In the genomic region with DNA sequence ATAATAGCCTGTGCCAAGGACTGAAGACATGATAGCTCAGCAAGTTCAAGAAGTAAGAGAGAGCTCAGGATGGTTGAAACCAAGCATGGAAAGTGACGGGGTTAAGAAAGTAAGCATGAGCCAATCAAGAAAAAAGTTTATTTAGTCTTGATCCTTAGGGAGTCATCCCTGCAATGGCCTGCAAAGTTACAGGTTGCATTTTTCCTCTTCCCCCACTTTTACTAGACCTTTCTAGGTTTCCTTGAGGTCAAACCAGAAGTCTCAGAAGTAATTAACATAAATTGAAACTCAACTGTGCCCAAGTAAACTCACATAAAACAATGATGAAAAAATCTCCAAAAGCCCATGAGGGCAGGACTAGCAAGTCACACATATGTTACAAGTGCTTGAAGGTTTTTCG, we compare ENCODE assay signal across 26 cellular contexts.
A peak's percentile ranks its signal among the peaks of the same experiment; 100 is the strongest.
DNase-seq lines count a peak whose midpoint lies in the region; ATAC-seq, FAIRE-seq and TF ChIP-seq lines count a peak whose summit lies in the region.
"Had no signal": no experiment of that assay in that cellular context is flagged by ENCODE, and none has a peak within 500 bp of the region (broad histone marks: within the 10 kb centered on the region; RNA-seq: fewer than 3 reads in every experiment).

No MANE protein-coding gene starts in this region.

- H3K4me1 ChIP-seq in cardiac muscle cell (ENCODE audit: low read depth) (no peaks in the 10 kb centered on the region), left ventricle myocardium inferior (peaks cover 28% of the 10 kb centered on the region), spleen (peaks cover 0 to 29% (median 8%) of the 10 kb centered on the region in 6 donors), OCI-LY7 (ENCODE audit: insufficient read depth, low read length, poor library complexity, severe bottlenecking) (no peaks in the 10 kb centered on the region)

- intact Hi-C loops in left ventricle myocardium inferior (cut with micrococcal nuclease): loop anchor here (5.0 to 10.0 kb wide), 2 partner anchors 127 to 349 kb away; no protein-coding TSS in a partner anchor
- intact Hi-C loops in spleen (cut with DNase I; ENCODE audit: low total_unique reads): loop anchor here (10.0 kb wide), 2 partner anchors 247 to 347 kb away; a partner anchor contains a TSS
- intact Hi-C loops in OCI-LY7 (cut with micrococcal nuclease; ENCODE audit: unreplicated experiment): loop anchor here (5.0 kb wide), 1 partner anchor 349 kb away; no protein-coding TSS in a partner anchor

- peak overlapping the region; percentile 19 for H3K27ac Mint-ChIP-seq in mesothelial cell of epicardium

- H3K27me3 Mint-ChIP-seq in mesothelial cell of epicardium (ENCODE audit: low read depth): no peaks in the 10 kb centered on the region

- TF ChIP-seq POLR2A in spleen (IDR thresholded peaks at IDR 0.05): no peak

- H4K20me1 ChIP-seq in OCI-LY7 (ENCODE audit: insufficient read depth, low read length): no peaks in the 10 kb centered on the region

- H3K9me3 ChIP-seq in cardiac muscle cell (ENCODE audit: low read depth): no peaks in the 10 kb centered on the region
- H3K9me3 ChIP-seq in left ventricle myocardium inferior (replicated peaks): no peaks in the 10 kb centered on the region
- no peaks in the 10 kb centered on the region for H3K9me3 ChIP-seq in spleen
- no peaks in the 10 kb centered on the region for H3K9me3 ChIP-seq in OCI-LY7 (ENCODE audit: low read length)
- H3K9me3 ChIP-seq: SJCRH30 had no signal

- H3K4me1 Mint-ChIP-seq in mesothelial cell of epicardium: peaks cover 18% of the 10 kb centered on the region

- no peak overlapping the region for H3K4me2 ChIP-seq in OCI-LY7 (ENCODE audit: low read length)
- H3K4me2 ChIP-seq: PC-9 had no signal

- no peaks in the 10 kb centered on the region for H3K36me3 Mint-ChIP-seq in mesothelial cell of epicardium

- 79 to 93% (median 83%) methylated on average over 2 of the region's 2 CpGs for WGBS in spleen, 5 donors

- H3K9me2 ChIP-seq in OCI-LY7 (ENCODE audit: insufficient read depth, low read length): no peaks in the 10 kb centered on the region

- peak overlapping the region; percentile 25 for H3K27ac ChIP-seq in cardiac muscle cell
- no peak overlapping the region for H3K27ac ChIP-seq in left ventricle myocardium inferior (replicated peaks)
- H3K27ac ChIP-seq in spleen: peak overlapping the region in 7 of 8 donors; percentile 23 to 77 (median 62)
- H3K27ac ChIP-seq in OCI-LY7 (ENCODE audit: low read depth, low read length, poor library complexity, severe bottlenecking): no peak overlapping the region
- H3K27ac ChIP-seq: PC-9, SJCRH30 had no signal

- no peaks in the 10 kb centered on the region for H3K79me2 ChIP-seq in OCI-LY7 (ENCODE audit: insufficient read depth, low read depth, low read length)

- POLR2A ChIA-PET in OCI-LY7 (lab: Charles Lee): no interaction called here

- no peaks in the 10 kb centered on the region for H3K9me3 Mint-ChIP-seq in mesothelial cell of epicardium

- CTCF ChIA-PET in OCI-LY7 (lab: Charles Lee; ENCODE audit: unreplicated experiment): no interaction called here

- no peak overlapping the region for H3K4me3 Mint-ChIP-seq in mesothelial cell of epicardium

- H3K27me3 ChIP-seq in cardiac muscle cell (no peaks in the 10 kb centered on the region), left ventricle myocardium inferior (ENCODE audit: low read depth) (no peaks in the 10 kb centered on the region), spleen (replicated peaks in 1 of 7) (no peaks in the 10 kb centered on the region)
- H3K27me3 ChIP-seq: SJCRH30 had no signal

- FAIRE-seq in HTR-8/SVneo (lab: Jason Lieb, UNC): no peak
- FAIRE-seq: GM12891 had no signal

- H2AFZ ChIP-seq in OCI-LY7 (ENCODE audit: low read length): no peak overlapping the region
- H2AFZ ChIP-seq: PC-9 had no signal

- no peak for ATAC-seq in HG03439 (IDR thresholded peaks at IDR 0.05; ENCODE audit: unreplicated experiment)
- ATAC-seq: Right ventricle myocardium inferior, SK-N-SH treated with all-trans-retinoic acid at 6 μM for 48 hours had no signal

- BruUV-seq in OCI-LY7 (replicated peaks; lab: Mats Ljungman, UMichigan): no TSS peak

- no peaks in the 10 kb centered on the region for H3K36me3 ChIP-seq in cardiac muscle cell
- H3K36me3 ChIP-seq in left ventricle myocardium inferior: no peaks in the 10 kb centered on the region
- H3K36me3 ChIP-seq in spleen: no peaks in the 10 kb centered on the region
- H3K36me3 ChIP-seq in OCI-LY7 (ENCODE audit: insufficient read depth, low read length): no peaks in the 10 kb centered on the region
- H3K36me3 ChIP-seq: SJCRH30 had no signal

- no peak for TF ChIP-seq CTCF in cardiac muscle cell (IDR thresholded peaks at IDR 0.05; ENCODE audit: low read depth, low read length)
- TF ChIP-seq CTCF in left ventricle myocardium inferior (IDR thresholded peaks at IDR 0.05; ENCODE audit: borderline replicate concordance): no peak
- no peak for TF ChIP-seq CTCF in mesothelial cell of epicardium (IDR thresholded peaks at IDR 0.05; ENCODE audit: unreplicated experiment)
- TF ChIP-seq CTCF in spleen (IDR thresholded peaks at IDR 0.05 in 8 of 11, conservative IDR thresholded peaks at IDR 0.05 in 3 of 11): no peak
- no peak for TF ChIP-seq CTCF in OCI-LY7 (conservative IDR thresholded peaks at IDR 0.05; ENCODE audit: low read length)

- DNase-seq in cardiac muscle cell (ENCODE audit: low read depth in 1 of 2, low spot score in 1 of 2) (no peak), left ventricle myocardium inferior (no peak), mesothelial cell of epicardium (ENCODE audit: low spot score in 2 of 2, unreplicated experiment in 2 of 2) (no peak), spleen (no peak), middle frontal gyrus (ENCODE audit: extremely low spot score, low spot score) (no peak), HTR-8/SVneo (ENCODE audit: insufficient read length, low spot score) (no peak), OCI-LY7 (ENCODE audit: low spot score) (no peak)
- DNase-seq: 8988T; DMS79; EL; GF-D8; GOT3; HCEC 1CT; KBM-7; MM.1S; NCI-H2029; NCI-H446; NCI-H524 treated with DMSO at 0.1 percent for 48 hours; NCI-H82; NK-92 treated with Interleukin-12 subunit alpha and Interleukin-12 subunit beta, amount 100 ng/mL, for 24 hours; PC-9; SJCRH30 had no signal

- H3K4me3 ChIP-seq in cardiac muscle cell: no peak overlapping the region
- no peak overlapping the region for H3K4me3 ChIP-seq in left ventricle myocardium inferior
- no peak overlapping the region for H3K4me3 ChIP-seq in spleen
- no peak overlapping the region for H3K4me3 ChIP-seq in OCI-LY7 (ENCODE audit: low read depth, low read length, poor library complexity, severe bottlenecking)
- H3K4me3 ChIP-seq: PC-9, SJCRH30 had no signal

Comparison
In these comparisons a context has a peak if more than half of its experiments do, and no peak if none do; other contexts are left out.
1. H3K27ac ChIP-seq: peak in cardiac muscle cell (single experiment) and spleen (7 of 8); none in left ventricle myocardium inferior (single experiment) and OCI-LY7 (single experiment).